15 cellular contexts compared by ENCODE assay signal in genomic region chr1:31248276-31248675, GRCh38. TPM values are rescaled to one million over a fixed set of nuclear protein-coding genes. Genes with fewer than 3 reads are reported as not detected.
DNase-seq lines count a peak whose midpoint lies in the region; TF ChIP-seq lines count a peak whose summit lies in the region.
"Had no signal": no experiment of that assay in that cellular context is flagged by ENCODE, and none has a peak within 500 bp of the region (broad histone marks: within the 10 kb centered on the region; RNA-seq: fewer than 3 reads in every experiment).

No MANE protein-coding gene starts in this region.

- DNase-seq in NCI-H82 (lab: John Stamatoyannopoulos, UW) (peak; percentile 16), NCI-H82 treated with DMSO at 0.1 percent for 48 hours (lab: John Stamatoyannopoulos, UW; ENCODE audit: unreplicated experiment) (no peak), NCI-H69 (lab: John Stamatoyannopoulos, UW) (peak; percentile 11), glutamatergic neuron (no peak), activated gamma-delta T cell (lab: John Stamatoyannopoulos, UW) (no peak), A673 (ENCODE audit: low spot score) (no peak), SKM-1 treated with dmso at 0.1 percent for 144 hours (lab: John Stamatoyannopoulos, UW; ENCODE audit: unreplicated experiment) (no peak)
- DNase-seq: 8988T; ACHN; C1 segment of cervical spinal cord; Calu3; CD4-positive, alpha-beta T cell; DMS 273 treated with DMSO at 0.1 percent for 48 hours; GM23248 had no signal

- H3K36me3 ChIP-seq in A673 (ENCODE audit: insufficient read depth, low read length, poor library complexity, severe bottlenecking): no peaks in the 10 kb centered on the region

- no peak overlapping the region for H3K27ac Mint-ChIP-seq in glutamatergic neuron (ENCODE audit: unreplicated experiment)
- H3K27ac Mint-ChIP-seq: CD4-positive, alpha-beta T cell had no signal

- TF ChIP-seq CTCF in glutamatergic neuron (IDR thresholded peaks at IDR 0.05; ENCODE audit: partially characterized antibody, unreplicated experiment) (no peak), A673 (conservative IDR thresholded peaks at IDR 0.05; ENCODE audit: low read depth, low read length) (no peak)

- H3K9me3 Mint-ChIP-seq in glutamatergic neuron (ENCODE audit: unreplicated experiment): peaks cover 3% of the 10 kb centered on the region
- H3K9me3 Mint-ChIP-seq: CD4-positive, alpha-beta T cell had no signal

- peaks cover 10% of the 10 kb centered on the region for H3K4me1 Mint-ChIP-seq in glutamatergic neuron (ENCODE audit: low read depth, unreplicated experiment)

- no peaks in the 10 kb centered on the region for H3K9me3 ChIP-seq in A673 (ENCODE audit: low read depth, low read length, poor library complexity, severe bottlenecking)

- peaks cover 5% of the 10 kb centered on the region for H3K27me3 Mint-ChIP-seq in glutamatergic neuron (ENCODE audit: unreplicated experiment)

- no peak overlapping the region for H3K4me3 ChIP-seq in A673 (ENCODE audit: low read depth, low read length, poor library complexity, severe bottlenecking)
- H3K4me3 ChIP-seq: GM12878, GM23248 had no signal

- H3K4me1 ChIP-seq in A673 (ENCODE audit: insufficient read depth, low read length, poor library complexity, severe bottlenecking): no peaks in the 10 kb centered on the region

- H3K36me3 Mint-ChIP-seq in glutamatergic neuron (ENCODE audit: unreplicated experiment): no peaks in the 10 kb centered on the region

- no peaks in the 10 kb centered on the region for H3K27me3 ChIP-seq in A673 (replicated peaks; ENCODE audit: insufficient read depth, low read depth, low read length, poor library complexity)

- POLR2A ChIA-PET in A673 (lab: Charles Lee; ENCODE audit: low non-redundant PET): no interaction called here

- CTCF ChIA-PET in A673 (lab: Charles Lee): no interaction called here

- no TSS peak for BruUV-seq in A673 (replicated peaks; lab: Mats Ljungman, UMichigan)

- intact Hi-C loops in A673 (cut with micrococcal nuclease; ENCODE audit: unreplicated experiment): no loop called here

- peak overlapping the region; percentile 9 for H3K4me3 Mint-ChIP-seq in glutamatergic neuron (ENCODE audit: unreplicated experiment)
- H3K4me3 Mint-ChIP-seq: CD4-positive, alpha-beta T cell had no signal

- no peak overlapping the region for H3K27ac ChIP-seq in A673 (ENCODE audit: low read depth, low read length, poor library complexity, severe bottlenecking)
- H3K27ac ChIP-seq: GM23248 had no signal

RNA-seq across cellular contexts. Expression of gene NKAIN1, which starts 8.6 kb away (rescaled TPM):
- total RNA-seq in glutamatergic neuron (ENCODE audit: unreplicated experiment) (263 TPM), A673 (2021) (1.4 and 5.4 TPM in 2 replicates)
- total RNA-seq: Calu3; CD4-positive, alpha-beta T cell; GM12878 had no signal

RNA-seq across cellular contexts. Expression of gene SNRNP40, which starts 48.3 kb away (rescaled TPM):
- 68.0 TPM for total RNA-seq in glutamatergic neuron (ENCODE audit: unreplicated experiment)
- 121 and 124 TPM in 2 replicates for total RNA-seq in A673 (2021)

RNA-seq across cellular contexts. Expression of gene ZCCHC17, which starts 48.6 kb away (rescaled TPM):
- total RNA-seq in glutamatergic neuron (ENCODE audit: unreplicated experiment): 64.5 TPM
- 48.4 and 48.8 TPM in 2 replicates for total RNA-seq in A673 (2021)

Comparison
In these comparisons a context has a peak if more than half of its experiments do, and no peak if none do; other contexts are left out.
1. DNase-seq: peak in NCI-H82 (single experiment) and NCI-H69 (single experiment); none in NCI-H82 treated with DMSO at 0.1 percent for 48 hours (single experiment), glutamatergic neuron (single experiment), activated gamma-delta T cell (single experiment), A673 (single experiment) and SKM-1 treated with dmso at 0.1 percent for 144 hours (single experiment).
2. RNA of gene NKAIN1, which starts 8.6 kb away (total RNA-seq): 263 TPM in glutamatergic neuron (single experiment); 1.4 to 5.4 TPM in A673; every median in the first group is over 10 times any median in the second.